In the genomic region with DNA sequence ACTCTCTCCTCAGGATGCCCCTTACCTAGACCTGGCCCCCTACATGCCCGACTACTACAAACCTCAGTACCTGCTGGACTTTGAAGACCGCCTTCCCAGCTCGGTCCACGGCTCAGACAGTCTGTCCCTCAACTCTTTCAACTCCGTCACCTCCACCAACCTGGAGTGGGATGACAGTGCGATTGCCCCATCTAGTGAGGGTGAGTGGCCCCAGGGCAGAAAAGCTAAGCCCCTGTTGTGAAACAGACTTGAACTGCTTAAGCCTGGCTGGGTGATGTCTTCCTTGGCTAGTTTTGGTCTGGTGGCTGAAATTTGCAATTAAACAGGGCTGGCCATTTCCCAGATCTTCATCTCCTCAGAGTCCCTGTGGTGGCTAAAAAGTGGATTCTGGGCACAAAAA, we compare ENCODE assay signal across 1 cellular context.
TF ChIP-seq lines count a peak whose summit lies in the region.

No MANE protein-coding gene starts in this region.

TF ChIP-seq in K562, 482 proteins besides CTCF, POLR2A, EP300 and RAD21:
- TF ChIP-seq SMC3 (conservative IDR thresholded peaks at IDR 0.05; ENCODE audit: insufficient read depth, low read depth, low read length), result 0 out of 2 replicates have a peak, but pooled peaks have one; percentile 20
- TF ChIP-seq, protein P1, sequence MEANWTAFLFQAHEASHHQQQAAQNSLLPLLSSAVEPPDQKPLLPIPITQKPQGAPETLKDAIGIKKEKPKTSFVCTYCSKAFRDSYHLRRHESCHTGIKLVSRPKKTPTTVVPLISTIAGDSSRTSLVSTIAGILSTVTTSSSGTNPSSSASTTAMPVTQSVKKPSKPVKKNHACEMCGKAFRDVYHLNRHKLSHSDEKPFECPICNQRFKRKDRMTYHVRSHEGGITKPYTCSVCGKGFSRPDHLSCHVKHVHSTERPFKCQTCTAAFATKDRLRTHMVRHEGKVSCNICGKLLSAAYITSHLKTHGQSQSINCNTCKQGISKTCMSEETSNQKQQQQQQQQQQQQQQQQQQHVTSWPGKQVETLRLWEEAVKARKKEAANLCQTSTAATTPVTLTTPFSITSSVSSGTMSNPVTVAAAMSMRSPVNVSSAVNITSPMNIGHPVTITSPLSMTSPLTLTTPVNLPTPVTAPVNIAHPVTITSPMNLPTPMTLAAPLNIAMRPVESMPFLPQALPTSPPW (CRISPR knock-in tag; IDR thresholded peaks at IDR 0.05), result no peak
- no peak for TF ChIP-seq SREBF2 (CRISPR knock-in tag; IDR thresholded peaks at IDR 0.05)
